ENCODE assay signal across 11 cellular contexts in the genomic region with DNA sequence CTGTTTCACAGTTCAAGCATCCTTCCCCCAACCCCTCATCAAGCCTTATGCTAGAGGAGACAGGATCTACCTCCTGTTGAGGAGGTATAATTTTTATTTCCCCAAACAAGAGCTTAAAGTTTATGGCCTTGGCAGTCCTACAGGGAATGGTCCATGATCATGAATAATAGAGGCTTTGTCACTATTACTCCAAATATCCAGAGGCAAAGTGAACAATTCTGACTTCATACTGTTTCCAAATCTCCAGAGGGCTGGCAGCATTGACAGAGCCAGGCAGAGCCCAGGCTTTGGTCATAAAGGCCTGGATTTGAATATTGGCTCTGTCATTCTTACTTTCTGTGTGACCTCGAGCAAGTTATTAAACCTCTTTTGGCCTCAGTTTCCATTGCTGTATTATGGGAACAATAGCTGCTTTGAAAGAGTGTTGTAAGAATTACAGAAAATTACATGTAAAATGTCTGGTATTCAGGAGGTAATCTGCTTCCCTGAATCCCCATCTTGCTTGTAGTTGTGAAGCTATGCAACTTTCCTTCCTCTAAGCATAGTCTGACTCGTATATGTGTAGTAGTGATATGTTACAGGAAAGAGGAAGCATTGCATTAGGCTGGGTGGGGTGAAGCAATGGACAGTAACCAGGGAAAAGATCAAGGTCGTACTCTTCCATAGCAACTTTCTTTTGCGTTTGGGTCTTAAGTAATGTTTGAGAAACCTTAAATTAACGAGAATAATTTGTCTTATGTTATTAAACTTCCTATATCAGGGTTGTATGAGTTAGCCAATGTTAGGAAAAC.
DNase-seq lines count a peak whose midpoint lies in the region; ATAC-seq and TF ChIP-seq lines count a peak whose summit lies in the region.
"Had no signal": no experiment of that assay in that cellular context is flagged by ENCODE, and none has a peak within 500 bp of the region (broad histone marks: within the 10 kb centered on the region; RNA-seq: fewer than 3 reads in every experiment).

No MANE protein-coding gene starts in this region.

- no peak overlapping the region for H3K9ac ChIP-seq in mesendoderm (ENCODE audit: low read length)

- intact Hi-C loops in CD8-positive, alpha-beta T cell (cut with DNase I, micrococcal nuclease), result loop anchor here in 1 of 2 experiments (5.0 kb wide), 1 partner anchor 80 kb away; no protein-coding TSS in a partner anchor

- ATAC-seq in CD8-positive, alpha-beta T cell, result no peak
- ATAC-seq in central memory CD8-positive, alpha-beta T cell (replicated peaks; ENCODE audit: extremely low read depth, poor library complexity, severe bottlenecking), result no peak
- ATAC-seq in natural killer cell treated with Interleukin-12 subunit alpha and Interleukin-12 subunit beta and Interleukin-15 and Interleukin-18, amount 100 ng/mL, for 72 hours, result peak; percentile 52 to 61
- ATAC-seq in GM21447 (IDR thresholded peaks at IDR 0.05; ENCODE audit: unreplicated experiment) (no peak), GM18907 (IDR thresholded peaks at IDR 0.05; ENCODE audit: unreplicated experiment) (no peak)

- peaks cover 67% of the 10 kb centered on the region for H3K36me3 ChIP-seq in CD8-positive, alpha-beta T cell (ENCODE audit: insufficient read depth, low read length)
- H3K36me3 ChIP-seq in mesendoderm (ENCODE audit: control insufficient read depth, insufficient read depth, low read length), result no peaks in the 10 kb centered on the region
- H3K36me3 ChIP-seq: WERI-Rb-1 had no signal

- no peak for DNase-seq in CD8-positive, alpha-beta T cell
- DNase-seq in NCI-H1048 (lab: John Stamatoyannopoulos, UW), result peak; percentile 43
- no peak for DNase-seq in central memory CD8-positive, alpha-beta T cell (ENCODE audit: low spot score in 2 of 2)
- no peak for DNase-seq in natural killer cell treated with Interleukin-12 subunit alpha and Interleukin-12 subunit beta and Interleukin-15 and Interleukin-18, amount 100 ng/mL, for 72 hours (ENCODE audit: low spot score)
- no peak for DNase-seq in mesendoderm
- no peak for DNase-seq in glomerular visceral epithelial cell (ENCODE audit: extremely low spot score)
- DNase-seq: GOT3; stimulated activated CD4-positive, alpha-beta T cell treated with anti-CD3 and anti-CD28 coated beads, Interleukin-4, amount 100 ng/mL, for 1 hour; WERI-Rb-1 had no signal

- no peak overlapping the region for H4K5ac ChIP-seq in mesendoderm (ENCODE audit: low read length)

- H3K4me1 ChIP-seq in CD8-positive, alpha-beta T cell (ENCODE audit: insufficient read depth, low read length), result no peaks in the 10 kb centered on the region
- no peaks in the 10 kb centered on the region for H3K4me1 ChIP-seq in mesendoderm (ENCODE audit: control insufficient read depth, low read depth, low read length)

- peaks cover 23% of the 10 kb centered on the region for H3K4me1 Mint-ChIP-seq in CD8-positive, alpha-beta T cell (ENCODE audit: low read depth)
- no peaks in the 10 kb centered on the region for H3K4me1 Mint-ChIP-seq in central memory CD8-positive, alpha-beta T cell
- H3K4me1 Mint-ChIP-seq in natural killer cell treated with Interleukin-12 subunit alpha and Interleukin-12 subunit beta and Interleukin-15 and Interleukin-18, amount 100 ng/mL, for 72 hours (ENCODE audit: low read depth in 2 of 2), result peaks cover 23 to 33% of the 10 kb centered on the region in 2 donors

- H3K79me2 ChIP-seq in mesendoderm (ENCODE audit: control insufficient read depth, insufficient read depth, low read length), result no peaks in the 10 kb centered on the region

- no CpG with 5 or more reads among the region's 5 CpGs for WGBS in mesendoderm (ENCODE audit: extremely low coverage, insufficient coverage, low lambda C conversion rate)

- H3K27me3 ChIP-seq in CD8-positive, alpha-beta T cell (ENCODE audit: insufficient read depth, low read length), result no peaks in the 10 kb centered on the region
- H3K27me3 ChIP-seq in mesendoderm (ENCODE audit: insufficient read depth, low read length, poor library complexity), result no peaks in the 10 kb centered on the region

- no peak overlapping the region for H3K27ac ChIP-seq in CD8-positive, alpha-beta T cell (ENCODE audit: low read depth, low read length)
- H3K27ac ChIP-seq in mesendoderm (ENCODE audit: low read depth, low read length), result no peak overlapping the region
- H3K27ac ChIP-seq: WERI-Rb-1 had no signal

- CTCF ChIA-PET in CD8-positive, alpha-beta T cell (lab: Charles Lee), result interaction anchor here (0.7 to 1.0 kb wide), 2 partner anchors 10 to 78 kb away, joined by 3 read pairs; no protein-coding TSS in a partner anchor

- TF ChIP-seq CTCF in CD8-positive, alpha-beta T cell (IDR thresholded peaks at IDR 0.05), result no peak

- POLR2A ChIA-PET in CD8-positive, alpha-beta T cell (lab: Charles Lee), result no interaction called here

- no peak overlapping the region for H3K4ac ChIP-seq in mesendoderm (ENCODE audit: low read depth, low read length)

- H3K23ac ChIP-seq in mesendoderm (ENCODE audit: low read length), result no peak overlapping the region

- peaks cover 98% of the 10 kb centered on the region for H3K36me3 Mint-ChIP-seq in CD8-positive, alpha-beta T cell
- H3K36me3 Mint-ChIP-seq in central memory CD8-positive, alpha-beta T cell (ENCODE audit: insufficient read depth), result peaks cover 88% of the 10 kb centered on the region
- H3K36me3 Mint-ChIP-seq in natural killer cell treated with Interleukin-12 subunit alpha and Interleukin-12 subunit beta and Interleukin-15 and Interleukin-18, amount 100 ng/mL, for 72 hours, result peaks cover 48% of the 10 kb centered on the region

- peak overlapping the region; percentile 62 for H3K27ac Mint-ChIP-seq in CD8-positive, alpha-beta T cell
- H3K27ac Mint-ChIP-seq in central memory CD8-positive, alpha-beta T cell (ENCODE audit: low read depth), result peak overlapping the region; percentile 78
- H3K27ac Mint-ChIP-seq in natural killer cell treated with Interleukin-12 subunit alpha and Interleukin-12 subunit beta and Interleukin-15 and Interleukin-18, amount 100 ng/mL, for 72 hours, result peak overlapping the region; percentile 69 to 71

- no peak overlapping the region for H3K18ac ChIP-seq in mesendoderm (ENCODE audit: low read length)

- H2BK15ac ChIP-seq in mesendoderm (replicated peaks; ENCODE audit: low read depth), result no peak overlapping the region

- no peak overlapping the region for H3K56ac ChIP-seq in mesendoderm (ENCODE audit: low read length)

- no peak overlapping the region for H2AK5ac ChIP-seq in mesendoderm (ENCODE audit: low read length)

- H3K4me3 ChIP-seq in CD8-positive, alpha-beta T cell (ENCODE audit: low read depth, low read length), result no peak overlapping the region
- H3K4me3 ChIP-seq in mesendoderm (ENCODE audit: low read length), result no peak overlapping the region

- no peak overlapping the region for H2BK5ac ChIP-seq in mesendoderm (ENCODE audit: low read length)

- no peak overlapping the region for H3K4me2 ChIP-seq in mesendoderm (ENCODE audit: low read length)

- no peak overlapping the region for H3K4me3 Mint-ChIP-seq in CD8-positive, alpha-beta T cell
- no peak overlapping the region for H3K4me3 Mint-ChIP-seq in central memory CD8-positive, alpha-beta T cell
- H3K4me3 Mint-ChIP-seq in natural killer cell treated with Interleukin-12 subunit alpha and Interleukin-12 subunit beta and Interleukin-15 and Interleukin-18, amount 100 ng/mL, for 72 hours, result no peak overlapping the region

- H3K9me3 Mint-ChIP-seq in CD8-positive, alpha-beta T cell, result peaks cover 5% of the 10 kb centered on the region
- H3K9me3 Mint-ChIP-seq in central memory CD8-positive, alpha-beta T cell, result peaks cover 5% of the 10 kb centered on the region
- no peaks in the 10 kb centered on the region for H3K9me3 Mint-ChIP-seq in natural killer cell treated with Interleukin-12 subunit alpha and Interleukin-12 subunit beta and Interleukin-15 and Interleukin-18, amount 100 ng/mL, for 72 hours

- H3K9me3 ChIP-seq in CD8-positive, alpha-beta T cell (ENCODE audit: low read length), result no peaks in the 10 kb centered on the region

- no peaks in the 10 kb centered on the region for H3K27me3 Mint-ChIP-seq in CD8-positive, alpha-beta T cell (ENCODE audit: low read depth)
- no peaks in the 10 kb centered on the region for H3K27me3 Mint-ChIP-seq in central memory CD8-positive, alpha-beta T cell
- no peaks in the 10 kb centered on the region for H3K27me3 Mint-ChIP-seq in natural killer cell treated with Interleukin-12 subunit alpha and Interleukin-12 subunit beta and Interleukin-15 and Interleukin-18, amount 100 ng/mL, for 72 hours

- no peak overlapping the region for H4K8ac ChIP-seq in mesendoderm (ENCODE audit: low read depth, low read length)

- H2BK120ac ChIP-seq in mesendoderm (ENCODE audit: low read depth, low read length), result no peak overlapping the region

- H3K79me1 ChIP-seq in mesendoderm (ENCODE audit: low read length), result no peaks in the 10 kb centered on the region

Comparison
In these comparisons a context has a peak if more than half of its experiments do, and no peak if none do; other contexts are left out.
1. ATAC-seq: peak in natural killer cell treated with Interleukin-12 subunit alpha and Interleukin-12 subunit beta and Interleukin-15 and Interleukin-18, amount 100 ng/mL, for 72 hours (2 of 2); none in CD8-positive, alpha-beta T cell (single experiment), central memory CD8-positive, alpha-beta T cell (single experiment), GM21447 (single experiment) and GM18907 (single experiment).
2. Peak in every context shown above with its lines, with median percentiles within 50 percentile points of each other: H3K27ac Mint-ChIP-seq.